Comparison of ENCODE assay signal across 1 cellular context in genomic region chr14:61252354-61253063, GRCh38.
TF ChIP-seq lines count a peak whose summit lies in the region.

No MANE protein-coding gene starts in this region.

TF ChIP-seq in neural cell, 6 proteins besides CTCF, POLR2A, EP300 and RAD21 (continued from another document):
- no peak for TF ChIP-seq EZH2 (IDR thresholded peaks at IDR 0.05; ENCODE audit: borderline replicate concordance, insufficient read depth, low read length, poor library complexity, severe bottlenecking)
